Comparison of ENCODE assay signal across 9 cellular contexts in genomic region chr2:54524236-54524991, GRCh38.
A peak's percentile ranks its signal among the peaks of the same experiment; 100 is the strongest.
DNase-seq lines count a peak whose midpoint lies in the region; ATAC-seq, FAIRE-seq and TF ChIP-seq lines count a peak whose summit lies in the region.
"Had no signal": no experiment of that assay in that cellular context is flagged by ENCODE, and none has a peak within 500 bp of the region (broad histone marks: within the 10 kb centered on the region; RNA-seq: fewer than 3 reads in every experiment).

No MANE protein-coding gene starts in this region.

- peaks cover 46% of the 10 kb centered on the region for H3K4me1 ChIP-seq in MM.1S (ENCODE audit: low read length)
- H3K4me1 ChIP-seq in astrocyte (ENCODE audit: insufficient read depth, low read length): peaks cover 50% of the 10 kb centered on the region

- H3F3A ChIP-seq in MM.1S (ENCODE audit: insufficient read depth, low read length): peaks cover 20% of the 10 kb centered on the region

- no peak overlapping the region for H3K9ac ChIP-seq in MM.1S (ENCODE audit: low read length)
- peak overlapping the region; percentile 71 for H3K9ac ChIP-seq in astrocyte (ENCODE audit: low read length)

- POLR2A ChIA-PET in GM10248 (lab: Yijun Ruan, JAX): no interaction called here

- CTCF ChIA-PET in GM10248 (lab: Yijun Ruan, JAX): interaction anchor here (0.7 to 10.4 kb wide), 34 partner anchors 10 to 417 kb away, joined by 3 to 113 read pairs (median 4); no protein-coding TSS in a partner anchor

- H3K4me3 ChIP-seq in MM.1S (ENCODE audit: low read length) (no peak overlapping the region), astrocyte (ENCODE audit: insufficient read depth, low read depth, low read length) (no peak overlapping the region)
- H3K4me3 ChIP-seq: SK-N-MC had no signal

- H3K27me3 ChIP-seq in MM.1S (replicated peaks; ENCODE audit: insufficient read depth, low read length) (no peaks in the 10 kb centered on the region), astrocyte (ENCODE audit: insufficient read depth, low read length) (no peaks in the 10 kb centered on the region)

- no peak overlapping the region for H2AFZ ChIP-seq in MM.1S (ENCODE audit: low read length)
- H2AFZ ChIP-seq in astrocyte (ENCODE audit: low read depth, low read length): peak overlapping the region; percentile 27

- no peaks in the 10 kb centered on the region for H3K9me2 ChIP-seq in MM.1S (replicated peaks; ENCODE audit: insufficient read depth, low read length)

- H3K27ac ChIP-seq in MM.1S (ENCODE audit: low read length) (peak overlapping the region; percentile 39; the same call in 1 of the 2 replicates), astrocyte (ENCODE audit: low read depth, low read length) (peak overlapping the region; percentile 83)
- H3K27ac ChIP-seq: SK-N-MC had no signal

- TF ChIP-seq CTCF in GM10248 (IDR thresholded peaks at IDR 0.05; ENCODE audit: control extremely low read depth, extremely low read depth, low read depth, missing control alignments) (no peak), MM.1S (IDR thresholded peaks at IDR 0.05; ENCODE audit: low read length) (no peak), astrocyte (IDR thresholded peaks at IDR 0.05; ENCODE audit: insufficient read depth, low read depth, low read length) (no peak), omental fat pad (IDR thresholded peaks at IDR 0.05) (no peak)

- no peaks in the 10 kb centered on the region for H3K27me3 Mint-ChIP-seq in astrocyte (ENCODE audit: low read depth, unreplicated experiment)

- H3K27ac Mint-ChIP-seq in astrocyte (ENCODE audit: unreplicated experiment): peak overlapping the region; percentile 48

- H3K36me3 ChIP-seq in MM.1S (replicated peaks; ENCODE audit: insufficient read depth, low read length) (no peaks in the 10 kb centered on the region), astrocyte (ENCODE audit: insufficient read depth, low read length) (peaks cover 12% of the 10 kb centered on the region)

- H3K9me3 Mint-ChIP-seq in astrocyte (ENCODE audit: unreplicated experiment): no peaks in the 10 kb centered on the region

- peaks cover 61% of the 10 kb centered on the region for H3K4me1 Mint-ChIP-seq in astrocyte (ENCODE audit: low read depth, unreplicated experiment)

- H3K79me2 ChIP-seq in MM.1S (ENCODE audit: low read length): peaks cover 31% of the 10 kb centered on the region
- peaks cover 66% of the 10 kb centered on the region for H3K79me2 ChIP-seq in astrocyte (ENCODE audit: insufficient read depth, low read length)

- DNase-seq in GM10248 (ENCODE audit: extremely low spot score) (peak; percentile 55), MM.1S (peak; percentile 70), astrocyte (ENCODE audit: low read depth) (peak; percentile 92), omental fat pad (ENCODE audit: low spot score) (no peak), NCI-H2081 (lab: John Stamatoyannopoulos, UW) (no peak), SKM-1 treated with dmso at 0.1 percent for 144 hours (lab: John Stamatoyannopoulos, UW; ENCODE audit: unreplicated experiment) (no peak)

- ATAC-seq in GM21528 (IDR thresholded peaks at IDR 0.05; ENCODE audit: low FRiP score, unreplicated experiment): peak; percentile 57
- peak; percentile 45 for ATAC-seq in omental fat pad (ENCODE audit: low FRiP score)
- no peak for ATAC-seq in GM21515 (IDR thresholded peaks at IDR 0.05; ENCODE audit: unreplicated experiment)

- no peaks in the 10 kb centered on the region for H4K20me1 ChIP-seq in MM.1S (ENCODE audit: insufficient read depth, low read length)
- peaks cover 33% of the 10 kb centered on the region for H4K20me1 ChIP-seq in astrocyte (ENCODE audit: insufficient read depth, low read length)

- H3K4me3 Mint-ChIP-seq in astrocyte (ENCODE audit: unreplicated experiment): peak overlapping the region; percentile 17

- peaks cover 15% of the 10 kb centered on the region for H3K36me3 Mint-ChIP-seq in astrocyte (ENCODE audit: low read depth, unreplicated experiment)

- peak overlapping the region; percentile 49; the same call in 1 of the 2 replicates for H3K4me2 ChIP-seq in MM.1S (ENCODE audit: low read depth, low read length)
- H3K4me2 ChIP-seq in astrocyte (ENCODE audit: low read length): peak overlapping the region; percentile 83

- H3K9me3 ChIP-seq in MM.1S (replicated peaks; ENCODE audit: insufficient read depth, low read length) (no peaks in the 10 kb centered on the region), astrocyte (ENCODE audit: insufficient read depth, low read depth, low read length) (no peaks in the 10 kb centered on the region)

- no peak for FAIRE-seq in astrocyte (lab: Jason Lieb, UNC)

Comparison
In these comparisons a context has a peak if more than half of its experiments do, and no peak if none do; other contexts are left out.
1. DNase-seq: peak in GM10248 (single experiment), MM.1S (single experiment) and astrocyte (single experiment); none in omental fat pad (single experiment), NCI-H2081 (0 of 2) and SKM-1 treated with dmso at 0.1 percent for 144 hours (single experiment).